9 cellular contexts compared by ENCODE assay signal in genomic region chr13:110388141-110388943, GRCh38.
DNase-seq lines count a peak whose midpoint lies in the region; ATAC-seq and TF ChIP-seq lines count a peak whose summit lies in the region.
"Had no signal": no experiment of that assay in that cellular context is flagged by ENCODE, and none has a peak within 500 bp of the region (broad histone marks: within the 10 kb centered on the region; RNA-seq: fewer than 3 reads in every experiment).

No MANE protein-coding gene starts in this region.

- no peak overlapping the region for H3K4me3 Mint-ChIP-seq in activated CD4-positive, alpha-beta memory T cell treated with anti-CD3 and anti-CD28 coated beads, Interleukin-2, amount 10 ng/mL, durations not matched to agents 7 days and 5 days
- H3K4me3 Mint-ChIP-seq: activated CD8-positive, alpha-beta T cell treated with anti-CD3 and anti-CD28 coated beads, Interleukin-2, amount 10 ng/mL, durations not matched to agents 7 days and 5 days had no signal

- H3K9me2 ChIP-seq in DOHH2 (replicated peaks; ENCODE audit: control insufficient read depth, low read length) (no peaks in the 10 kb centered on the region), PC-3 (replicated peaks; ENCODE audit: low read length) (no peaks in the 10 kb centered on the region)

- CTCF ChIA-PET in PC-3 (lab: Charles Lee) = no interaction called here
- CTCF ChIA-PET in activated CD4-positive, alpha-beta memory T cell treated with anti-CD3 and anti-CD28 coated beads, Interleukin-2, amount 10 ng/mL, durations not matched to agents 7 days and 5 days (lab: Charles Lee) = no interaction called here

- H3K9me3 ChIP-seq in DOHH2 (ENCODE audit: control insufficient read depth, insufficient read depth, low read length) (peaks cover 12% of the 10 kb centered on the region; the same call in 1 of the 2 replicates), PC-3 (ENCODE audit: low read length) (no peaks in the 10 kb centered on the region)

- H3K4me1 Mint-ChIP-seq in activated CD4-positive, alpha-beta memory T cell treated with anti-CD3 and anti-CD28 coated beads, Interleukin-2, amount 10 ng/mL, durations not matched to agents 7 days and 5 days = peaks cover 4% of the 10 kb centered on the region

- intact Hi-C loops in PC-3 (cut with micrococcal nuclease) (no loop called here), posterior vena cava (cut with DNase I) (no loop called here)

- H3F3A ChIP-seq in DOHH2 (ENCODE audit: control insufficient read depth, insufficient read depth) (peaks cover 9% of the 10 kb centered on the region), PC-3 (ENCODE audit: low read length, unreplicated experiment) (no peaks in the 10 kb centered on the region)

- H3K36me3 ChIP-seq in DOHH2 (ENCODE audit: control insufficient read depth, low read length) (no peaks in the 10 kb centered on the region), PC-3 (ENCODE audit: low read depth, low read length) (peaks cover 5% of the 10 kb centered on the region; the same call in 1 of the 2 replicates)

- no peak overlapping the region for H2AFZ ChIP-seq in PC-3 (ENCODE audit: low read length)

- no peaks in the 10 kb centered on the region for H3K36me3 Mint-ChIP-seq in activated CD4-positive, alpha-beta memory T cell treated with anti-CD3 and anti-CD28 coated beads, Interleukin-2, amount 10 ng/mL, durations not matched to agents 7 days and 5 days (ENCODE audit: low read depth)

- H3K27ac ChIP-seq in DOHH2 (ENCODE audit: low read depth, low read length) (no peak overlapping the region), PC-3 (ENCODE audit: low read length) (peak overlapping the region; percentile 97)

- BruUV-seq in PC-3 (replicated peaks; lab: Mats Ljungman, UMichigan) = no TSS peak

- H3K27ac Mint-ChIP-seq in activated CD4-positive, alpha-beta memory T cell treated with anti-CD3 and anti-CD28 coated beads, Interleukin-2, amount 10 ng/mL, durations not matched to agents 7 days and 5 days = no peak overlapping the region
- H3K27ac Mint-ChIP-seq: activated CD8-positive, alpha-beta T cell treated with anti-CD3 and anti-CD28 coated beads, Interleukin-2, amount 10 ng/mL, durations not matched to agents 7 days and 5 days had no signal

- no peak for DNase-seq in PC-3
- peak; percentile 52 for DNase-seq in fibroblast of the aortic adventitia (ENCODE audit: low read depth)
- DNase-seq in posterior vena cava (ENCODE audit: low spot score) = peak; percentile 82
- DNase-seq in activated CD4-positive, alpha-beta memory T cell treated with anti-CD3 and anti-CD28 coated beads, Interleukin-2, amount 10 ng/mL, durations not matched to agents 7 days and 5 days = no peak
- no peak for DNase-seq in GM19238 (ENCODE audit: insufficient read length, low spot score)
- DNase-seq in ecto neural progenitor cell (ENCODE audit: low spot score) = no peak

- H3K9me3 Mint-ChIP-seq in activated CD4-positive, alpha-beta memory T cell treated with anti-CD3 and anti-CD28 coated beads, Interleukin-2, amount 10 ng/mL, durations not matched to agents 7 days and 5 days = peaks cover 7% of the 10 kb centered on the region

- peaks cover 33% of the 10 kb centered on the region for H3K27me3 Mint-ChIP-seq in activated CD4-positive, alpha-beta memory T cell treated with anti-CD3 and anti-CD28 coated beads, Interleukin-2, amount 10 ng/mL, durations not matched to agents 7 days and 5 days

- H3K9ac ChIP-seq in PC-3 (ENCODE audit: low read length) = peak overlapping the region; percentile 19; the same call in 1 of the 2 replicates

- H3K4me1 ChIP-seq in DOHH2 (ENCODE audit: control insufficient read depth, low read length) (peaks cover 20% of the 10 kb centered on the region), PC-3 (ENCODE audit: insufficient read depth, low read length) (peaks cover 18% of the 10 kb centered on the region)

- TF ChIP-seq CTCF in DOHH2 (IDR thresholded peaks at IDR 0.05; ENCODE audit: low read depth, low read length, poor library complexity, severe bottlenecking) (no peak), PC-3 (conservative IDR thresholded peaks at IDR 0.05; ENCODE audit: low read depth, low read length) (no peak), fibroblast of the aortic adventitia (IDR thresholded peaks at IDR 0.05; ENCODE audit: insufficient read depth, low read length) (no peak)

- POLR2A ChIA-PET in PC-3 (lab: Charles Lee; ENCODE audit: unreplicated experiment) = no interaction called here
- POLR2A ChIA-PET in activated CD4-positive, alpha-beta memory T cell treated with anti-CD3 and anti-CD28 coated beads, Interleukin-2, amount 10 ng/mL, durations not matched to agents 7 days and 5 days (lab: Charles Lee) = no interaction called here

- H3K27me3 ChIP-seq in DOHH2 (ENCODE audit: control insufficient read depth, low read length) (no peaks in the 10 kb centered on the region; the same call in 1 of the 2 replicates), PC-3 (ENCODE audit: low read length) (no peaks in the 10 kb centered on the region)

- H3K4me3 ChIP-seq in DOHH2 (ENCODE audit: low read length) = peak overlapping the region; percentile 29; the same call in 1 of the 2 replicates
- no peak overlapping the region for H3K4me3 ChIP-seq in PC-3 (ENCODE audit: low read length)
- no peak overlapping the region for H3K4me3 ChIP-seq in fibroblast of the aortic adventitia (ENCODE audit: low read depth, low read length)

- H3K4me2 ChIP-seq in DOHH2 (ENCODE audit: low read length) (peak overlapping the region; percentile 53), PC-3 (ENCODE audit: low read length) (no peak overlapping the region)

- ATAC-seq in PC-3 = no peak
- ATAC-seq in HG02759 (IDR thresholded peaks at IDR 0.05; ENCODE audit: unreplicated experiment) = no peak
- ATAC-seq: activated CD8-positive, alpha-beta T cell treated with anti-CD3 and anti-CD28 coated beads, Interleukin-2, amount 10 ng/mL, durations not matched to agents 7 days and 5 days had no signal

- H4K20me1 ChIP-seq in DOHH2 (ENCODE audit: control insufficient read depth, insufficient read depth, low read depth, low read length) (no peaks in the 10 kb centered on the region), PC-3 (ENCODE audit: low read length) (no peaks in the 10 kb centered on the region)

- H3K79me2 ChIP-seq in DOHH2 (ENCODE audit: control insufficient read depth, low read length) (no peaks in the 10 kb centered on the region), PC-3 (ENCODE audit: low read length) (peaks cover 18% of the 10 kb centered on the region)

Comparison
In these comparisons a context has a peak if more than half of its experiments do, and no peak if none do; other contexts are left out.
1. DNase-seq: peak in fibroblast of the aortic adventitia (single experiment) and posterior vena cava (single experiment); none in PC-3 (single experiment), activated CD4-positive, alpha-beta memory T cell treated with anti-CD3 and anti-CD28 coated beads, Interleukin-2, amount 10 ng/mL, durations not matched to agents 7 days and 5 days (single experiment), GM19238 (single experiment) and ecto neural progenitor cell (single experiment).